In genomic region chr7:38358273-38358766, GRCh38 we compare ENCODE assay signal across 8 cellular contexts.
DNase-seq lines count a peak whose midpoint lies in the region; ATAC-seq, FAIRE-seq and TF ChIP-seq lines count a peak whose summit lies in the region.
"Not testable (repeated sequence)": the region's sequence is repeated elsewhere in the genome, so short reads cannot be mapped to it uniquely, and the experiment has no call there.

No MANE protein-coding gene starts in this region.

- H3K36me3 Mint-ChIP-seq in CD4-positive, alpha-beta T cell (ENCODE audit: low read depth): peaks cover 20% of the 10 kb centered on the region
- H3K36me3 Mint-ChIP-seq in activated CD8-positive, alpha-beta T cell treated with anti-CD3 and anti-CD28 coated beads, Interleukin-2, amount 10 ng/mL, durations not matched to agents 7 days and 5 days (ENCODE audit: low read depth): peaks cover 64% of the 10 kb centered on the region

- H3K9me1 ChIP-seq in K562 (ENCODE audit: control insufficient read depth, insufficient read depth, low read length): not testable (repeated sequence)

- H3K4me1 Mint-ChIP-seq in CD4-positive, alpha-beta T cell (ENCODE audit: low read depth): peaks cover 60% of the 10 kb centered on the region
- H3K4me1 Mint-ChIP-seq in activated CD8-positive, alpha-beta T cell treated with anti-CD3 and anti-CD28 coated beads, Interleukin-2, amount 10 ng/mL, durations not matched to agents 7 days and 5 days (ENCODE audit: low read depth): peaks cover 65% of the 10 kb centered on the region

- TF ChIP-seq RAD21 in K562 (CRISPR knock-in tag; conservative IDR thresholded peaks at IDR 0.05 in 1 of 2, IDR thresholded peaks at IDR 0.05 in 1 of 2): not testable (repeated sequence)

- H3K4me3 Mint-ChIP-seq in CD4-positive, alpha-beta T cell: peak overlapping the region; percentile 93
- peak overlapping the region; percentile 91 for H3K4me3 Mint-ChIP-seq in activated CD8-positive, alpha-beta T cell treated with anti-CD3 and anti-CD28 coated beads, Interleukin-2, amount 10 ng/mL, durations not matched to agents 7 days and 5 days

- CTCF ChIA-PET in CD4-positive, alpha-beta T cell (lab: Charles Lee): interaction anchor here (1.3 to 2.1 kb wide), 6 partner anchors 9 to 142 kb away, joined by 4 to 12 read pairs (median 8); no protein-coding TSS in a partner anchor
- CTCF ChIA-PET in activated CD8-positive, alpha-beta T cell treated with anti-CD3 and anti-CD28 coated beads, Interleukin-2, amount 10 ng/mL, durations not matched to agents 7 days and 5 days (lab: Charles Lee): interaction anchor here (0.6 to 4.5 kb wide), 23 partner anchors 9 to 253 kb away, joined by 3 to 65 read pairs (median 7); partner anchors contain the start of gene STARD3NL
- CTCF ChIA-PET in K562 (lab: Yijun Ruan, JAX; ENCODE audit: low intra/inter-chr PET ratio): interaction anchor here (0.7 kb wide), 1 partner anchor 12 kb away, joined by 3 read pairs; no protein-coding TSS in a partner anchor

- not testable (repeated sequence) for H3K4me2 ChIP-seq in K562 (ENCODE audit: insufficient read depth, low read length)

- H3K4me3 ChIP-seq in SJCRH30, K562: not testable (repeated sequence)
- H3K4me3 ChIP-seq in left lung: peak overlapping the region in 1 of 2 donors; percentile 26

- H3K9me3 Mint-ChIP-seq in CD4-positive, alpha-beta T cell; activated CD8-positive, alpha-beta T cell treated with anti-CD3 and anti-CD28 coated beads, Interleukin-2, amount 10 ng/mL, durations not matched to agents 7 days and 5 days (ENCODE audit: insufficient read depth): not testable (repeated sequence)

- TF ChIP-seq CTCF in CD4-positive, alpha-beta T cell (IDR thresholded peaks at IDR 0.05); K562 (IDR thresholded peaks at IDR 0.05 in 2 of 3, conservative IDR thresholded peaks at IDR 0.05 in 1 of 3; ENCODE audit: insufficient read depth in 2 of 3, low read depth in 1 of 3, low read length in 3 of 3); left lung (IDR thresholded peaks at IDR 0.05): not testable (repeated sequence)

- ATAC-seq in CD4-positive, alpha-beta T cell (ENCODE audit: poor library complexity): peak; percentile 37
- ATAC-seq in GM19035 (IDR thresholded peaks at IDR 0.05; ENCODE audit: unreplicated experiment): peak; percentile 34
- ATAC-seq in HG03521 (IDR thresholded peaks at IDR 0.05; ENCODE audit: unreplicated experiment): peak; percentile 34
- peak; percentile 20 for ATAC-seq in activated CD8-positive, alpha-beta T cell treated with anti-CD3 and anti-CD28 coated beads, Interleukin-2, amount 10 ng/mL, durations not matched to agents 7 days and 5 days
- peak; percentile 12; the same call in 1 of the 3 replicates for ATAC-seq in K562
- ATAC-seq in left lung: not testable (repeated sequence)

- peak overlapping the region; percentile 94 for H3K27ac Mint-ChIP-seq in CD4-positive, alpha-beta T cell
- H3K27ac Mint-ChIP-seq in activated CD8-positive, alpha-beta T cell treated with anti-CD3 and anti-CD28 coated beads, Interleukin-2, amount 10 ng/mL, durations not matched to agents 7 days and 5 days: peak overlapping the region; percentile 93

- TF ChIP-seq EP300 in K562 (IDR thresholded peaks at IDR 0.05; ENCODE audit: low read length): not testable (repeated sequence)

- H3K4me1 ChIP-seq in SJCRH30; K562 (replicated peaks in 1 of 2; ENCODE audit: control insufficient read depth in 2 of 2, insufficient read depth in 2 of 2, low read length in 2 of 2): not testable (repeated sequence)
- H3K4me1 ChIP-seq in left lung: peaks cover 0 to 45% of the 10 kb centered on the region in 2 donors

- not testable (repeated sequence) for H2AFZ ChIP-seq in K562 (ENCODE audit: low read depth, low read length)

- POLR2A ChIA-PET in CD4-positive, alpha-beta T cell (lab: Charles Lee): interaction anchor here (0.8 to 1.7 kb wide), 5 partner anchors 11 to 180 kb away, joined by 3 to 8 read pairs (median 3); partner anchors contain the start of gene STARD3NL
- POLR2A ChIA-PET in activated CD8-positive, alpha-beta T cell treated with anti-CD3 and anti-CD28 coated beads, Interleukin-2, amount 10 ng/mL, durations not matched to agents 7 days and 5 days (lab: Charles Lee): interaction anchor here (1.0 to 1.3 kb wide), 3 partner anchors 13 to 138 kb away, joined by 3 to 4 read pairs (median 3); no protein-coding TSS in a partner anchor
- POLR2A ChIA-PET in K562 (lab: Yijun Ruan, JAX): not testable (repeated sequence)

- H3K27me3 ChIP-seq in CD4-positive, alpha-beta T cell (ENCODE audit: control insufficient read depth, insufficient read depth, low read length); SJCRH30; K562 (ENCODE audit: control insufficient read depth in 2 of 2, insufficient read depth in 2 of 2, low read length in 2 of 2); left lung: not testable (repeated sequence)

- peak overlapping the region; percentile 81 for H3K27ac ChIP-seq in CD4-positive, alpha-beta T cell (ENCODE audit: low read depth, low read length)
- H3K27ac ChIP-seq in SJCRH30 (0 out of 2 replicates have a peak overlapping the region, but pooled peaks have one; percentile 17), left lung (peak overlapping the region; percentile 7 to 73)
- H3K27ac ChIP-seq in K562 (ENCODE audit: extremely low read depth, low read depth, low read length): not testable (repeated sequence)

- TF ChIP-seq POLR2A in K562 (conservative IDR thresholded peaks at IDR 0.05): not testable (repeated sequence)

- not testable (repeated sequence) for H3K36me3 ChIP-seq in SJCRH30, left lung
- peaks cover 33% of the 10 kb centered on the region; the same call in 1 of the 3 replicates for H3K36me3 ChIP-seq in K562 (ENCODE audit: control insufficient read depth, insufficient read depth, low read length)

- not testable (repeated sequence) for BruUV-seq in K562 (replicated peaks; lab: Mats Ljungman, UMichigan)

- peak in 1 of 10 experiments; percentile 37 for DNase-seq in CD4-positive, alpha-beta T cell
- peak; percentile 77 to 79 for DNase-seq in SJCRH30
- peak; percentile 69 for DNase-seq in activated CD8-positive, alpha-beta T cell treated with anti-CD3 and anti-CD28 coated beads, Interleukin-2, amount 10 ng/mL, durations not matched to agents 7 days and 5 days
- DNase-seq in K562 (ENCODE audit: extremely low read depth in 1 of 4, low spot score in 3 of 4); left lung: not testable (repeated sequence)
- DNase-seq in stimulated activated CD4-positive, alpha-beta T cell treated with anti-CD3 and anti-CD28 coated beads, Interleukin-4, amount 100 ng/mL, for 24 hours: peak; percentile 54

- not testable (repeated sequence) for H4K20me1 ChIP-seq in K562 (replicated peaks; ENCODE audit: control insufficient read depth, insufficient read depth, low read length)

- in situ Hi-C loops in K562 (cut with MboI): loop anchor here (10.0 kb wide), 1 partner anchor 454 kb away; no protein-coding TSS in a partner anchor

- H3K9me3 ChIP-seq in CD4-positive, alpha-beta T cell (ENCODE audit: control insufficient read depth, low read length); SJCRH30 (replicated peaks); K562 (replicated peaks; ENCODE audit: control insufficient read depth, insufficient read depth, low read depth, low read length); left lung: not testable (repeated sequence)

- H3K27me3 Mint-ChIP-seq in CD4-positive, alpha-beta T cell; activated CD8-positive, alpha-beta T cell treated with anti-CD3 and anti-CD28 coated beads, Interleukin-2, amount 10 ng/mL, durations not matched to agents 7 days and 5 days (ENCODE audit: low read depth): not testable (repeated sequence)

- intact Hi-C loops in CD4-positive, alpha-beta T cell (cut with DNase I, micrococcal nuclease); K562 (cut with micrococcal nuclease); left lung (cut with DNase I): not testable (repeated sequence)

- 92% methylated on average over 5 of the region's 5 CpGs for WGBS in K562 (ENCODE audit: insufficient coverage, low coverage, missing lambda C conversion rate)

- H3K79me2 ChIP-seq in K562 (ENCODE audit: control insufficient read depth, insufficient read depth, low read length): not testable (repeated sequence)

- not testable (repeated sequence) for H3K9ac ChIP-seq in K562 (ENCODE audit: insufficient read depth in 1 of 2, low read depth in 2 of 2, low read length in 2 of 2)

- FAIRE-seq in K562 (lab: Jason Lieb, UNC): not testable (repeated sequence)

TF ChIP-seq in K562, 482 proteins besides CTCF, POLR2A, EP300 and RAD21:
- TF ChIP-seq CBFA2T3 (IDR thresholded peaks at IDR 0.05) (peak; percentile 34), EGR1 (conservative IDR thresholded peaks at IDR 0.05) (peak; percentile 30; the same call in 1 of the 2 replicates), CBFA2T2 (conservative IDR thresholded peaks at IDR 0.05) (0 out of 2 replicates have a peak, but pooled peaks have one; percentile 18)
TF ChIP-seq in K562: peak in this region for 3; not testable (repeated sequence) for 479.
